Comparison of ENCODE assay signal across 8 cellular contexts in the genomic region with DNA sequence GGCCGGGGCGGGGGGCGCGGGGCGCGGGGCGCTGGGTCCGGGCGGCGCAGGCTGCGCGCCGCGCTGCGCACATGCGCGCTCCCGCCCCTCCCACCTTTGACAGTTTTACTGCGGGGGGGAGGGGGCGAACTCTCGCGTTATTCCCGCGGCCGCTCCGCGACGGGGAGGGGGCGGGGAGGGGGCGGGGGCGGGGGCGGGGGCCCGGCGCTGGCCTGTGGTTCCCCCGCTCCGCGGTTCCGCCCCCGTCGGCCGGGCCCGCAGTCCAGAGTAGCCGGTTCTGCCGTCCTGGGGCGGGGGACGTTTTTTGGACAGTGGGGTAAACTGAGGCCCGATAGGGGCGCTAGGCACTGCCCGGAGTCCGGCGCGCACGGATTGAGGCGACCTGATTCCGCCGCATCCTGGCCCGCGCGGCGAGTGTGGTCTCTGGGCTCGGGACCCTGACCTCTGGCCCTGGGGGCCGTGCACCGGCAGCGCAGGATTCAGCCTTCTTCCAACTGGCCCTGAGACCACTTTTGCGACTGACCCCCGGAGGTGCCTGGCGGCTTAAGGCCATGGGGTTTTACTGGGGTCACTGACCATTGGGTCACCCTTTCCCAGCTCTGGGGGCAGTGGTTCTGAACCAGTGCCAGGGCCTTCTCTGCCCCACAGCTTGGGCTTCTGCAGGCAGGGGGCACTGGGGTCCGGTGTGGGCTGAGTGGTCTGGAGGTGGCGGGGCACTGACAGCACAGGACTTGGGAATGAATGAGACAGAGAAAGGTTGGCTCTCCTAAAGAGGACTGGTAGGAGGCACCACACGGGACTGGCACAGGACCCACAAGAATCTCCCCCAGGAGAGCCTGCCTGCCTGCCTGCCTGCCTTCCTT. TPM values are rescaled to one million over a fixed set of nuclear protein-coding genes. Genes with fewer than 3 reads are reported as not detected.
A peak's percentile ranks its signal among the peaks of the same experiment; 100 is the strongest.
DNase-seq lines count a peak whose midpoint lies in the region; ATAC-seq, FAIRE-seq and TF ChIP-seq lines count a peak whose summit lies in the region.

A gene with protein sequence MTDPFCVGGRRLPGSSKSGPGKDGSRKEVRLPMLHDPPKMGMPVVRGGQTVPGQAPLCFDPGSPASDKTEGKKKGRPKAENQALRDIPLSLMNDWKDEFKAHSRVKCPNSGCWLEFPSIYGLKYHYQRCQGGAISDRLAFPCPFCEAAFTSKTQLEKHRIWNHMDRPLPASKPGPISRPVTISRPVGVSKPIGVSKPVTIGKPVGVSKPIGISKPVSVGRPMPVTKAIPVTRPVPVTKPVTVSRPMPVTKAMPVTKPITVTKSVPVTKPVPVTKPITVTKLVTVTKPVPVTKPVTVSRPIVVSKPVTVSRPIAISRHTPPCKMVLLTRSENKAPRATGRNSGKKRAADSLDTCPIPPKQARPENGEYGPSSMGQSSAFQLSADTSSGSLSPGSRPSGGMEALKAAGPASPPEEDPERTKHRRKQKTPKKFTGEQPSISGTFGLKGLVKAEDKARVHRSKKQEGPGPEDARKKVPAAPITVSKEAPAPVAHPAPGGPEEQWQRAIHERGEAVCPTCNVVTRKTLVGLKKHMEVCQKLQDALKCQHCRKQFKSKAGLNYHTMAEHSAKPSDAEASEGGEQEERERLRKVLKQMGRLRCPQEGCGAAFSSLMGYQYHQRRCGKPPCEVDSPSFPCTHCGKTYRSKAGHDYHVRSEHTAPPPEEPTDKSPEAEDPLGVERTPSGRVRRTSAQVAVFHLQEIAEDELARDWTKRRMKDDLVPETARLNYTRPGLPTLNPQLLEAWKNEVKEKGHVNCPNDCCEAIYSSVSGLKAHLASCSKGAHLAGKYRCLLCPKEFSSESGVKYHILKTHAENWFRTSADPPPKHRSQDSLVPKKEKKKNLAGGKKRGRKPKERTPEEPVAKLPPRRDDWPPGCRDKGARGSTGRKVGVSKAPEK (minus strand): TSS at position 80 of the 863 bp plus-strand sequence. CDS start 1,980 bp downstream, outside the sequence.

- CTCF ChIA-PET in BJ (lab: Yijun Ruan, JAX) = no interaction called here
- CTCF ChIA-PET in Panc1 (lab: Charles Lee) = no interaction called here

- H3K4me1 Mint-ChIP-seq in activated naive CD8-positive, alpha-beta T cell treated with anti-CD3 and anti-CD28 coated beads for 36 hours = peaks cover 17% of the 10 kb centered on the region
- peaks cover 22% of the 10 kb centered on the region for H3K4me1 Mint-ChIP-seq in osteocyte (ENCODE audit: unreplicated experiment)

- no TSS peak for BruUV-seq in Panc1 (replicated peaks; lab: Mats Ljungman, UMichigan)

- H3K4me3 ChIP-seq in BJ (ENCODE audit: low read depth, low read length) = peak within 1 kb of the TSS; percentile 69
- peak within 1 kb of the TSS; percentile 58 to 67 for H3K4me3 ChIP-seq in Panc1 (ENCODE audit: low read depth in 2 of 2, low read length in 2 of 2)

- H3K27me3 Mint-ChIP-seq in activated naive CD8-positive, alpha-beta T cell treated with anti-CD3 and anti-CD28 coated beads for 36 hours = no peaks in the 10 kb centered on the region
- no peaks in the 10 kb centered on the region for H3K27me3 Mint-ChIP-seq in osteocyte (ENCODE audit: unreplicated experiment)

- H3K36me3 ChIP-seq in BJ (ENCODE audit: control insufficient read depth, insufficient read depth, low read length) (peaks cover 9% of the 10 kb centered on the region), Panc1 (ENCODE audit: control insufficient read depth, insufficient read depth, low read length) (no peaks in the 10 kb centered on the region; the same call in 1 of the 2 replicates)

- DNase-seq in BJ (ENCODE audit: low read depth) (no peak), H54 (ENCODE audit: insufficient read length, low spot score) (peak; percentile 70), Panc1 (ENCODE audit: low read depth, low spot score) (no peak), Right ventricle myocardium superior (peak; percentile 81), osteocyte (ENCODE audit: extremely low spot score, unreplicated experiment) (peak; percentile 88), cortex of kidney (lab: John Stamatoyannopoulos, UW) (no peak)
- peak; percentile 57 for DNase-seq in activated naive CD8-positive, alpha-beta T cell treated with anti-CD3 and anti-CD28 coated beads for 36 hours

- peak within 1 kb of the TSS; percentile 84 for H3K4me3 Mint-ChIP-seq in activated naive CD8-positive, alpha-beta T cell treated with anti-CD3 and anti-CD28 coated beads for 36 hours
- peak within 1 kb of the TSS; percentile 78 for H3K4me3 Mint-ChIP-seq in osteocyte (ENCODE audit: unreplicated experiment)

- FAIRE-seq in H54 (lab: Jason Lieb, UNC) = no peak

- TF ChIP-seq CTCF in BJ (IDR thresholded peaks at IDR 0.05; ENCODE audit: insufficient read depth, low read depth, low read length) (no peak), Panc1 (IDR thresholded peaks at IDR 0.05) (no peak), osteocyte (IDR thresholded peaks at IDR 0.05) (no peak)

- H3K4me1 ChIP-seq in Panc1 (ENCODE audit: control insufficient read depth, insufficient read depth, low read length) = peaks cover 27% of the 10 kb centered on the region

- ATAC-seq in Panc1 = peak; percentile 49
- ATAC-seq in Right ventricle myocardium superior (ENCODE audit: poor library complexity) = peak; percentile 55
- no peak for ATAC-seq in GM19395 (IDR thresholded peaks at IDR 0.05; ENCODE audit: unreplicated experiment)

- POLR2A ChIA-PET in BJ (lab: Charles Lee) (no interaction called here), Panc1 (lab: Charles Lee) (no interaction called here)

- H3K9me3 ChIP-seq in Panc1 (ENCODE audit: control insufficient read depth, insufficient read depth, low read depth, low read length) = no peaks in the 10 kb centered on the region

- no peaks in the 10 kb centered on the region for H3K9me3 Mint-ChIP-seq in activated naive CD8-positive, alpha-beta T cell treated with anti-CD3 and anti-CD28 coated beads for 36 hours
- H3K9me3 Mint-ChIP-seq in osteocyte (ENCODE audit: unreplicated experiment) = no peaks in the 10 kb centered on the region

- in situ Hi-C loops in Panc1 (cut with HindIII; ENCODE audit: low pct_unique_long_range_greater_than_20kb, low sequenced_read_pairs) = no loop called here

- TF ChIP-seq POLR2A in H54 (IDR thresholded peaks at IDR 0.05; ENCODE audit: low read depth, low read length) = peak; percentile 31; the same call in 1 of the 2 replicates

- intact Hi-C loops in Panc1 (cut with micrococcal nuclease; ENCODE audit: unreplicated experiment) = no loop called here
- intact Hi-C loops in Right ventricle myocardium superior (cut with DNase I) = loop anchor here (5.0 kb wide), 2 partner anchors 63 to 78 kb away; no protein-coding TSS in a partner anchor

- H3K27ac Mint-ChIP-seq in activated naive CD8-positive, alpha-beta T cell treated with anti-CD3 and anti-CD28 coated beads for 36 hours = peak within 1 kb of the TSS; percentile 84
- H3K27ac Mint-ChIP-seq in osteocyte (ENCODE audit: unreplicated experiment) = peak within 1 kb of the TSS; percentile 74

- H3K27ac ChIP-seq in Panc1 (ENCODE audit: low read length) = peak within 1 kb of the TSS; percentile 68

- H3K27me3 ChIP-seq in BJ (ENCODE audit: control insufficient read depth, insufficient read depth, low read length) = no peaks in the 10 kb centered on the region
- H3K27me3 ChIP-seq in Panc1 (ENCODE audit: control insufficient read depth, insufficient read depth, low read length) = no peaks in the 10 kb centered on the region

- H3K36me3 Mint-ChIP-seq in activated naive CD8-positive, alpha-beta T cell treated with anti-CD3 and anti-CD28 coated beads for 36 hours = peaks cover 22% of the 10 kb centered on the region
- peaks cover 2% of the 10 kb centered on the region for H3K36me3 Mint-ChIP-seq in osteocyte (ENCODE audit: unreplicated experiment)

RNA-seq across cellular contexts. Expression of the gene that starts here (rescaled TPM):
- 4.6 and 6.0 TPM in 2 replicates for polyA plus RNA-seq in BJ (2011; rRNA removed)
- 6.3 and 7.6 TPM in 2 replicates for polyA minus RNA-seq in BJ (2011; rRNA and poly(A)+ RNA removed)
- total RNA-seq in Panc1 (2021; ENCODE audit: unreplicated experiment) = 17.9 TPM
- polyA plus RNA-seq in Panc1 (2012; ENCODE audit: insufficient read length) = 13.6 TPM
- total RNA-seq in activated naive CD8-positive, alpha-beta T cell treated with anti-CD3 and anti-CD28 coated beads for 36 hours = 10 to 100 TPM; 11.6 to 11.8 TPM
- 11.3 TPM for total RNA-seq in Right ventricle myocardium superior
- total RNA-seq in osteocyte = 39.7 and 40.9 TPM in 2 replicates

Comparison
In these comparisons a context has a peak if more than half of its experiments do, and no peak if none do; other contexts are left out.
1. DNase-seq: peak in H54 (single experiment), activated naive CD8-positive, alpha-beta T cell treated with anti-CD3 and anti-CD28 coated beads for 36 hours (single experiment), Right ventricle myocardium superior (single experiment) and osteocyte (single experiment); none in BJ (single experiment), Panc1 (single experiment) and cortex of kidney (single experiment).